8 cellular contexts compared by ENCODE assay signal in genomic region chr3:44439499-44440295, GRCh38. TPM values are rescaled to one million over a fixed set of nuclear protein-coding genes. Genes with fewer than 3 reads are reported as not detected.
DNase-seq lines count a peak whose midpoint lies in the region; ATAC-seq and TF ChIP-seq lines count a peak whose summit lies in the region.

No MANE protein-coding gene starts in this region.

- no peak overlapping the region for H3K27ac ChIP-seq in Karpas-422 (ENCODE audit: low read length)

- DNase-seq in BE2C = peak; percentile 50
- peak; percentile 47 for DNase-seq in Karpas-422
- DNase-seq in activated CD8-positive, alpha-beta memory T cell treated with anti-CD3 and anti-CD28 coated beads, Interleukin-2, amount 50 U/mL, for 4 hours = peak; percentile 41
- DNase-seq in fibroblast of villous mesenchyme (ENCODE audit: low read depth) = peak; percentile 99
- DNase-seq in putamen (ENCODE audit: low spot score) = peak; percentile 58
- DNase-seq in ureter (ENCODE audit: low spot score) = peak; percentile 77
- no peak for DNase-seq in NCI-H345 (lab: John Stamatoyannopoulos, UW)

- H3K9me3 ChIP-seq in BE2C (no peaks in the 10 kb centered on the region), Karpas-422 (ENCODE audit: low read length) (no peaks in the 10 kb centered on the region)

- H3K4me3 ChIP-seq in BE2C (ENCODE audit: low read depth, low read length) (no peak overlapping the region), Karpas-422 (ENCODE audit: low read length) (no peak overlapping the region), fibroblast of villous mesenchyme (ENCODE audit: low read depth, low read length) (peak overlapping the region; percentile 17)

- no peak overlapping the region for H2AFZ ChIP-seq in Karpas-422 (ENCODE audit: low read length)

- no peaks in the 10 kb centered on the region; the same call in 1 of the 2 replicates for H4K20me1 ChIP-seq in Karpas-422 (ENCODE audit: insufficient read depth, low read depth, low read length)

- H3K4me2 ChIP-seq in Karpas-422 (ENCODE audit: low read depth, low read length, poor library complexity, severe bottlenecking) = no peak overlapping the region

- H3K9ac ChIP-seq in Karpas-422 (ENCODE audit: low read length) = no peak overlapping the region

- H3K79me2 ChIP-seq in Karpas-422 (ENCODE audit: low read length) = no peaks in the 10 kb centered on the region

- no peaks in the 10 kb centered on the region for H3K9me2 ChIP-seq in Karpas-422 (replicated peaks; ENCODE audit: insufficient read depth, low read length)

- no peaks in the 10 kb centered on the region for H3K36me3 ChIP-seq in BE2C
- no peaks in the 10 kb centered on the region; the same call in 1 of the 2 replicates for H3K36me3 ChIP-seq in Karpas-422 (ENCODE audit: insufficient read depth, low read length)

- no peaks in the 10 kb centered on the region for H3K4me1 ChIP-seq in BE2C
- H3K4me1 ChIP-seq in Karpas-422 (ENCODE audit: low read length) = peaks cover 7% of the 10 kb centered on the region

- TF ChIP-seq CTCF in BE2C (IDR thresholded peaks at IDR 0.05; ENCODE audit: low read depth, low read length) (no peak), fibroblast of villous mesenchyme (IDR thresholded peaks at IDR 0.05; ENCODE audit: insufficient read depth, low read depth, low read length) (no peak)

- no peaks in the 10 kb centered on the region for H3K27me3 ChIP-seq in BE2C
- H3K27me3 ChIP-seq in Karpas-422 (ENCODE audit: low read length) = no peaks in the 10 kb centered on the region

- ATAC-seq in GM21381 (IDR thresholded peaks at IDR 0.05; ENCODE audit: unreplicated experiment) = peak; percentile 94

RNA-seq across cellular contexts. Expression of gene ZNF445, which starts 37.8 kb away (rescaled TPM):
- 4.2 TPM for polyA plus RNA-seq in BE2C (2012; ENCODE audit: insufficient read depth, insufficient read length, low read depth)
- 9.2 and 9.8 TPM in 2 replicates for total RNA-seq in Karpas-422 (2014; rRNA removed; shearing (Covaris generic); ENCODE audit: low replicate concordance)
- total RNA-seq in fibroblast of villous mesenchyme (9.0 and 9.5 TPM in 2 replicates), ureter (19.1 TPM)
